8 cellular contexts compared by ENCODE assay signal in genomic region chr2:74876081-74876886, GRCh38. TPM values are rescaled to one million over a fixed set of nuclear protein-coding genes. Genes with fewer than 3 reads are reported as not detected.
A peak's percentile ranks its signal among the peaks of the same experiment; 100 is the strongest.
DNase-seq lines count a peak whose midpoint lies in the region; ATAC-seq, FAIRE-seq and TF ChIP-seq lines count a peak whose summit lies in the region.

No MANE protein-coding gene starts in this region.

- H3K4me1 ChIP-seq in DND-41 (ENCODE audit: insufficient read depth, low read length): no peaks in the 10 kb centered on the region
- H3K4me1 ChIP-seq in GM23338 (ENCODE audit: insufficient read depth): no peaks in the 10 kb centered on the region
- H3K4me1 ChIP-seq in kidney (ENCODE audit: control insufficient read depth in 1 of 2, insufficient read depth in 1 of 2, low read depth in 1 of 2, low read length in 2 of 2): no peaks in the 10 kb centered on the region

- H3K4me1 Mint-ChIP-seq in GM23338: peaks cover 9% of the 10 kb centered on the region

- peak overlapping the region; percentile 86; the same call in 1 of the 2 replicates for H3K27ac Mint-ChIP-seq in GM23338

- H3K9me2 ChIP-seq in GM23338 (ENCODE audit: insufficient read depth): no peaks in the 10 kb centered on the region

- ATAC-seq in DND-41 (ENCODE audit: insufficient read depth, low read depth) (peak; percentile 91), GM23338 (peak; percentile 89), HG03045 (IDR thresholded peaks at IDR 0.05; ENCODE audit: unreplicated experiment) (no peak)

- H3K36me3 ChIP-seq in DND-41 (ENCODE audit: insufficient read depth, low read length) (peaks cover 97% of the 10 kb centered on the region), GM23338 (ENCODE audit: insufficient read depth) (peaks cover 46% of the 10 kb centered on the region), bronchial epithelial cell (ENCODE audit: control insufficient read depth, insufficient read depth, low read length) (peaks cover 62% of the 10 kb centered on the region), kidney (ENCODE audit: control insufficient read depth in 1 of 2, insufficient read depth in 2 of 2, low read length in 2 of 2) (no peaks in the 10 kb centered on the region)

- H3K9ac ChIP-seq in DND-41 (ENCODE audit: low read depth, low read length) (no peak overlapping the region), kidney (ENCODE audit: low read length in 2 of 2) (no peak overlapping the region)

- H3K27me3 Mint-ChIP-seq in GM23338 (ENCODE audit: insufficient read depth, low read depth, poor library complexity): peaks cover 5% of the 10 kb centered on the region

- H3K4me2 ChIP-seq in DND-41 (ENCODE audit: insufficient read depth, low read length) (no peak overlapping the region), GM23338 (no peak overlapping the region)

- H3K36me3 Mint-ChIP-seq in GM23338 (ENCODE audit: low read depth): peaks cover 98% of the 10 kb centered on the region

- no peaks in the 10 kb centered on the region for H3K9me3 Mint-ChIP-seq in GM23338

- H3K27ac ChIP-seq in DND-41 (ENCODE audit: low read length) (no peak overlapping the region), GM23338 (ENCODE audit: low read depth) (no peak overlapping the region; the same call in 1 of the 2 replicates), kidney (ENCODE audit: low read depth in 2 of 2, low read length in 2 of 2) (no peak overlapping the region)

- H3K9me3 ChIP-seq in DND-41 (ENCODE audit: insufficient read depth, low read length, severe bottlenecking): no peaks in the 10 kb centered on the region
- H3K9me3 ChIP-seq in kidney (ENCODE audit: control insufficient read depth in 1 of 2, low read length in 2 of 2): no peaks in the 10 kb centered on the region

- peaks cover 12% of the 10 kb centered on the region for H4K20me1 ChIP-seq in DND-41 (ENCODE audit: insufficient read depth, low read length)
- peaks cover 16% of the 10 kb centered on the region for H4K20me1 ChIP-seq in GM23338 (replicated peaks; ENCODE audit: insufficient read depth)

- TF ChIP-seq CTCF in DND-41 (IDR thresholded peaks at IDR 0.05; ENCODE audit: borderline replicate concordance, extremely low read depth, low read length, poor library complexity, severe bottlenecking) (peak; percentile 86), GM23338 (conservative IDR thresholded peaks at IDR 0.05; ENCODE audit: low read depth in 2 of 2) (peak; percentile 73 to 86), bronchial epithelial cell (IDR thresholded peaks at IDR 0.05; ENCODE audit: insufficient read depth, low read length, severe bottlenecking) (peak; percentile 41), kidney (IDR thresholded peaks at IDR 0.05; ENCODE audit: borderline replicate concordance, extremely low read depth, insufficient read depth) (peak; percentile 67)

- peaks cover 2% of the 10 kb centered on the region; the same call in 1 of the 2 replicates for H3K79me2 ChIP-seq in DND-41 (ENCODE audit: insufficient read depth, low read length)
- H3K79me2 ChIP-seq in GM23338 (replicated peaks; ENCODE audit: insufficient read depth): peaks cover 8% of the 10 kb centered on the region

- H3K27me3 ChIP-seq in DND-41 (ENCODE audit: insufficient read depth, low read length, poor library complexity): no peaks in the 10 kb centered on the region
- no peaks in the 10 kb centered on the region for H3K27me3 ChIP-seq in GM23338 (ENCODE audit: insufficient read depth)
- H3K27me3 ChIP-seq in bronchial epithelial cell (ENCODE audit: control insufficient read depth, insufficient read depth, low read length): no peaks in the 10 kb centered on the region

- FAIRE-seq in bronchial epithelial cell (lab: Jason Lieb, UNC) (no peak), kidney (lab: Jason Lieb, UNC) (no peak)

- H2AFZ ChIP-seq in DND-41 (ENCODE audit: low read depth, low read length) (no peak overlapping the region), GM23338 (no peak overlapping the region)

- DNase-seq in DND-41 (peak; percentile 51), GM23338 (ENCODE audit: low spot score) (peak; percentile 84), NCI-H1417 (lab: John Stamatoyannopoulos, UW) (peak; percentile 29 to 82 (median 53)), UCSD-AML1 (lab: John Stamatoyannopoulos, UW; ENCODE audit: unreplicated experiment) (peak; percentile 25), bronchial epithelial cell (ENCODE audit: low read depth) (peak; percentile 33), kidney (no peak)
- DNase-seq in stimulated activated CD4-positive, alpha-beta T cell treated with anti-CD3 and anti-CD28 coated beads, Interleukin-1b, Interleukin-23, amount 100 ng/mL, for 4 hours (ENCODE audit: low read depth in 2 of 2): peak; percentile 22 to 41

- intact Hi-C loops in kidney (cut with DNase I): loop anchor here (5.0 kb wide), 1 partner anchor 159 kb away; no protein-coding TSS in a partner anchor

- H3K4me3 ChIP-seq in DND-41 (ENCODE audit: low read depth in 1 of 2, low read length in 2 of 2) (no peak overlapping the region), GM23338 (no peak overlapping the region), bronchial epithelial cell (ENCODE audit: low read depth, low read length) (no peak overlapping the region), kidney (ENCODE audit: low read length in 2 of 2) (no peak overlapping the region)

- no peaks in the 10 kb centered on the region for H3F3A ChIP-seq in GM23338 (replicated peaks; ENCODE audit: low read depth)

- H3K4me3 Mint-ChIP-seq in GM23338: no peak overlapping the region

TF ChIP-seq in GM23338, 12 proteins besides CTCF, POLR2A, EP300 and RAD21:
- TF ChIP-seq POLR2AphosphoS5 (IDR thresholded peaks at IDR 0.05; ENCODE audit: low read depth) (no peak), STAT1 (IDR thresholded peaks at IDR 0.05; ENCODE audit: unreplicated experiment) (no peak), ZNF114 (CRISPR knock-in tag; IDR thresholded peaks at IDR 0.05) (no peak), EZH2 (IDR thresholded peaks at IDR 0.05; ENCODE audit: low read depth, unreplicated experiment) (no peak), ETS1 (IDR thresholded peaks at IDR 0.05) (no peak), EZH2phosphoT487 (IDR thresholded peaks at IDR 0.05; ENCODE audit: unreplicated experiment) (no peak)
TF ChIP-seq in GM23338: peak in this region for 0.

RNA-seq across cellular contexts. Expression of gene HK2, which starts 42.4 kb away (rescaled TPM):
- total RNA-seq in GM23338 (2014; rRNA removed; shearing (Covaris generic)): 54.7 and 56.0 TPM in 2 replicates
- polyA plus RNA-seq in GM23338 (2016; fragmentation: Nextera tagmentation; extraction: Ambion mirVana) (23.2 and 24.3 TPM in 2 replicates), kidney (ENCODE audit: insufficient read depth, low read depth, low replicate concordance) (0.47 TPM)
- total RNA-seq in bronchial epithelial cell (158 and 175 TPM in 2 replicates), kidney (8.6 TPM)
